Comparison of ENCODE assay signal across 8 cellular contexts in the genomic region with DNA sequence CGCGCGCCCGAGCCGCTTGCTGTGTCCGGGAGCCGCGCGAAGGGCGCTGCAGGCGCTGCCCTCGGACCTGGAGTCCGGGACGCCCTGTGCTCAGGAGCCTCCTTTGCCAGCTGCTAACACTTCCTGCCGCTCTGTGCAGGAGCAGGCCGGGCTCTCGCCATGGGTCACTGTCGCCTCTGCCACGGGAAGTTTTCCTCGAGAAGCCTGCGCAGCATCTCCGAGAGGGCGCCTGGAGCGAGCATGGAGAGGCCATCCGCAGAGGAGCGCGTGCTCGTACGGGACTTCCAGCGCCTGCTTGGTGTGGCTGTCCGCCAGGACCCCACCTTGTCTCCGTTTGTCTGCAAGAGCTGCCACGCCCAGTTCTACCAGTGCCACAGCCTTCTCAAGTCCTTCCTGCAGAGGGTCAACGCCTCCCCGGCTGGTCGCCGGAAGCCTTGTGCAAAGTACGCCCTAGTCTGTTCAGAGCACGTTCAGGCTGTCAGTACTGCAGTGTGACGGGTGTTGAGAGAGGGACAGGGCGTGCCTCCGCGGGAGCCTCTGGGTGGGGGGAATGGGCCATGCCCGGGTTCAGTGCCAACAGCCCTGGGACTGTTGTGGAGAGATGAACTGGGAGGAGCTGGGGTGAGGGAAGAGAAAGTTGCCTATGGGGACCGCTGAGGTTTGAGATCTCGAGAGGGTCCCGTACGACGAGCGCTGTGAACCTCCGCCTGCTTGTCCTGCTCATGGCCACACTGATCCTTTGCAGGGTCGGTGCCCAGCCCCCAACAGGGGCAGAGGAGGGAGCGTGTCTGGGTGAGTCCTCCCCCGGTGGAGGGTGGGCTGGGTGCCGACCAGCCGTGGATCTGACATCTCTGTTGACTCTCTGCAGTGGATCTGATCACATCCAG. TPM values are rescaled to one million over a fixed set of nuclear protein-coding genes. Genes with fewer than 3 reads are reported as not detected.
DNase-seq lines count a peak whose midpoint lies in the region; ATAC-seq lines count a peak whose summit lies in the region.

No MANE protein-coding gene starts in this region.

- WGBS in mesendoderm (ENCODE audit: extremely low coverage, insufficient coverage, low lambda C conversion rate), result no CpG with 5 or more reads among the region's 56 CpGs

- ATAC-seq in GM18861 (IDR thresholded peaks at IDR 0.05; ENCODE audit: unreplicated experiment), result peak; percentile 11

- intact Hi-C loops in activated CD4-positive, alpha-beta T cell treated with anti-CD3 and anti-CD28 coated beads, Interleukin-2, amount 10 ng/mL, durations not matched to agents 24 days and 14 days (cut with micrococcal nuclease), result loop anchor here (2.0 to 5.0 kb wide), 4 partner anchors 95 to 475 kb away; partner anchors contain the start of genes FANCA and TUBB3

- H3K27ac ChIP-seq in KOPT-K1 (ENCODE audit: low read depth, low read length, poor library complexity, severe bottlenecking) (peak overlapping the region; percentile 99), duodenal mucosa (ENCODE audit: low read depth, low read length) (peak overlapping the region; percentile 92), mesendoderm (ENCODE audit: low read depth, low read length) (no peak overlapping the region)

- H3K23ac ChIP-seq in mesendoderm (ENCODE audit: low read length), result no peak overlapping the region

- H2BK5ac ChIP-seq in mesendoderm (ENCODE audit: low read length), result no peak overlapping the region

- no peak overlapping the region for H4K8ac ChIP-seq in mesendoderm (ENCODE audit: low read depth, low read length)

- H3K4me1 ChIP-seq in duodenal mucosa (ENCODE audit: control insufficient read depth in 1 of 2, insufficient read depth in 2 of 2, low read length in 2 of 2), result peaks cover 32 to 47% of the 10 kb centered on the region in 2 donors
- peaks cover 4% of the 10 kb centered on the region for H3K4me1 ChIP-seq in mesendoderm (ENCODE audit: control insufficient read depth, low read depth, low read length)

- peak overlapping the region; percentile 90 for H3K4me3 Mint-ChIP-seq in activated CD4-positive, alpha-beta T cell treated with anti-CD3 and anti-CD28 coated beads, Interleukin-2, amount 10 ng/mL, durations not matched to agents 24 days and 14 days

- H3K4me2 ChIP-seq in mesendoderm (ENCODE audit: low read length), result peak overlapping the region; percentile 87

- H2AK5ac ChIP-seq in mesendoderm (ENCODE audit: low read length), result no peak overlapping the region

- H3K27ac Mint-ChIP-seq in activated CD4-positive, alpha-beta T cell treated with anti-CD3 and anti-CD28 coated beads, Interleukin-2, amount 10 ng/mL, durations not matched to agents 24 days and 14 days, result peak overlapping the region; percentile 92

- H3K4me1 Mint-ChIP-seq in activated CD4-positive, alpha-beta T cell treated with anti-CD3 and anti-CD28 coated beads, Interleukin-2, amount 10 ng/mL, durations not matched to agents 24 days and 14 days, result peaks cover 41% of the 10 kb centered on the region

- peaks cover 57% of the 10 kb centered on the region for H3K36me3 ChIP-seq in KOPT-K1 (ENCODE audit: insufficient read depth, low read length)
- peaks cover 21 to 40% of the 10 kb centered on the region in 2 donors for H3K36me3 ChIP-seq in duodenal mucosa (ENCODE audit: control insufficient read depth in 1 of 2, insufficient read depth in 2 of 2, low read length in 2 of 2)
- H3K36me3 ChIP-seq in mesendoderm (ENCODE audit: control insufficient read depth, insufficient read depth, low read length), result no peaks in the 10 kb centered on the region

- H3K56ac ChIP-seq in mesendoderm (ENCODE audit: low read length), result peak overlapping the region; percentile 86

- peaks cover 37% of the 10 kb centered on the region for H3K36me3 Mint-ChIP-seq in activated CD4-positive, alpha-beta T cell treated with anti-CD3 and anti-CD28 coated beads, Interleukin-2, amount 10 ng/mL, durations not matched to agents 24 days and 14 days (ENCODE audit: low read depth)

- H3K4me3 ChIP-seq in duodenal mucosa (ENCODE audit: low read depth in 1 of 2, low read length in 2 of 2) (peak overlapping the region; percentile 78 to 82), mesendoderm (ENCODE audit: low read length) (peak overlapping the region; percentile 41)

- H3K9me3 ChIP-seq in KOPT-K1 (ENCODE audit: insufficient read depth, low read length, poor library complexity, severe bottlenecking) (no peaks in the 10 kb centered on the region), duodenal mucosa (ENCODE audit: control insufficient read depth in 1 of 2, low read length in 2 of 2) (no peaks in the 10 kb centered on the region)

- H3K27me3 ChIP-seq in duodenal mucosa (ENCODE audit: control insufficient read depth in 1 of 2, insufficient read depth in 2 of 2, low read length in 2 of 2) (no peaks in the 10 kb centered on the region), mesendoderm (ENCODE audit: insufficient read depth, low read length, poor library complexity) (no peaks in the 10 kb centered on the region)

- no peak overlapping the region for H3K18ac ChIP-seq in mesendoderm (ENCODE audit: low read length)

- no peaks in the 10 kb centered on the region for H3K27me3 Mint-ChIP-seq in activated CD4-positive, alpha-beta T cell treated with anti-CD3 and anti-CD28 coated beads, Interleukin-2, amount 10 ng/mL, durations not matched to agents 24 days and 14 days

- H4K5ac ChIP-seq in mesendoderm (ENCODE audit: low read length), result no peak overlapping the region

- H3K79me1 ChIP-seq in mesendoderm (ENCODE audit: low read length), result peaks cover 4% of the 10 kb centered on the region

- no peaks in the 10 kb centered on the region for H3K9me3 Mint-ChIP-seq in activated CD4-positive, alpha-beta T cell treated with anti-CD3 and anti-CD28 coated beads, Interleukin-2, amount 10 ng/mL, durations not matched to agents 24 days and 14 days

- no peaks in the 10 kb centered on the region for H3K79me2 ChIP-seq in mesendoderm (ENCODE audit: control insufficient read depth, insufficient read depth, low read length)

- peak overlapping the region; percentile 71 to 76 for H3K9ac ChIP-seq in duodenal mucosa (ENCODE audit: low read depth in 1 of 2, low read length in 2 of 2)
- H3K9ac ChIP-seq in mesendoderm (ENCODE audit: low read length), result peak overlapping the region; percentile 83

- no peak overlapping the region for H2BK120ac ChIP-seq in mesendoderm (ENCODE audit: low read depth, low read length)

- H2BK15ac ChIP-seq in mesendoderm (replicated peaks; ENCODE audit: low read depth), result no peak overlapping the region

- H3K4ac ChIP-seq in mesendoderm (ENCODE audit: low read depth, low read length), result no peak overlapping the region

- peak; percentile 93 for DNase-seq in activated CD4-positive, alpha-beta T cell treated with anti-CD3 and anti-CD28 coated beads, Interleukin-2, amount 10 ng/mL, durations not matched to agents 24 days and 14 days
- DNase-seq in mesendoderm (peak; percentile 28), NCI-H2196 treated with DMSO at 0.1 percent for 48 hours (lab: John Stamatoyannopoulos, UW; ENCODE audit: unreplicated experiment) (no peak), NCI-H2081 treated with DMSO at 0.1 percent for 48 hours (lab: John Stamatoyannopoulos, UW) (no peak)
- DNase-seq in stimulated activated naive CD4-positive, alpha-beta T cell (lab: John Stamatoyannopoulos, UW), result peak; percentile 57 to 88 (median 68)

RNA-seq across cellular contexts. Expression of gene ZNF276, which starts 1.3 kb away (rescaled TPM):
- total RNA-seq in activated CD4-positive, alpha-beta T cell treated with anti-CD3 and anti-CD28 coated beads, Interleukin-2, amount 10 ng/mL, durations not matched to agents 24 days and 14 days, result 32.9 and 33.3 TPM in 2 replicates
- polyA plus RNA-seq in mesendoderm (2013, experiment 1 of 2), result 4.5 TPM
- polyA plus RNA-seq in mesendoderm (2013, experiment 2 of 2), result 4.5 TPM

RNA-seq across cellular contexts. Expression of gene VPS9D1, which starts 1.9 kb away (rescaled TPM):
- total RNA-seq in activated CD4-positive, alpha-beta T cell treated with anti-CD3 and anti-CD28 coated beads, Interleukin-2, amount 10 ng/mL, durations not matched to agents 24 days and 14 days, result 3.6 and 3.9 TPM in 2 replicates
- polyA plus RNA-seq in mesendoderm (2013, experiment 1 of 2), result 0.91 TPM
- 1.3 TPM for polyA plus RNA-seq in mesendoderm (2013, experiment 2 of 2)

RNA-seq across cellular contexts. Expression of gene SPATA2L, which starts 21.1 kb away (rescaled TPM):
- 12.8 and 13.2 TPM in 2 replicates for total RNA-seq in activated CD4-positive, alpha-beta T cell treated with anti-CD3 and anti-CD28 coated beads, Interleukin-2, amount 10 ng/mL, durations not matched to agents 24 days and 14 days
- polyA plus RNA-seq in mesendoderm (2013, experiment 1 of 2), result 4.6 TPM
- polyA plus RNA-seq in mesendoderm (2013, experiment 2 of 2), result 4.8 TPM

RNA-seq across cellular contexts. Expression of gene CDK10, which starts 36.1 kb away (rescaled TPM):
- total RNA-seq in activated CD4-positive, alpha-beta T cell treated with anti-CD3 and anti-CD28 coated beads, Interleukin-2, amount 10 ng/mL, durations not matched to agents 24 days and 14 days, result 104 and 108 TPM in 2 replicates
- 30.2 TPM for polyA plus RNA-seq in mesendoderm (2013, experiment 1 of 2)
- 31.3 TPM for polyA plus RNA-seq in mesendoderm (2013, experiment 2 of 2)

Comparison
In these comparisons a context has a peak if more than half of its experiments do, and no peak if none do; other contexts are left out.
1. DNase-seq: peak in activated CD4-positive, alpha-beta T cell treated with anti-CD3 and anti-CD28 coated beads, Interleukin-2, amount 10 ng/mL, durations not matched to agents 24 days and 14 days (single experiment), mesendoderm (single experiment) and stimulated activated naive CD4-positive, alpha-beta T cell (6 of 6); none in NCI-H2196 treated with DMSO at 0.1 percent for 48 hours (single experiment) and NCI-H2081 treated with DMSO at 0.1 percent for 48 hours (single experiment).